In the genomic region with DNA sequence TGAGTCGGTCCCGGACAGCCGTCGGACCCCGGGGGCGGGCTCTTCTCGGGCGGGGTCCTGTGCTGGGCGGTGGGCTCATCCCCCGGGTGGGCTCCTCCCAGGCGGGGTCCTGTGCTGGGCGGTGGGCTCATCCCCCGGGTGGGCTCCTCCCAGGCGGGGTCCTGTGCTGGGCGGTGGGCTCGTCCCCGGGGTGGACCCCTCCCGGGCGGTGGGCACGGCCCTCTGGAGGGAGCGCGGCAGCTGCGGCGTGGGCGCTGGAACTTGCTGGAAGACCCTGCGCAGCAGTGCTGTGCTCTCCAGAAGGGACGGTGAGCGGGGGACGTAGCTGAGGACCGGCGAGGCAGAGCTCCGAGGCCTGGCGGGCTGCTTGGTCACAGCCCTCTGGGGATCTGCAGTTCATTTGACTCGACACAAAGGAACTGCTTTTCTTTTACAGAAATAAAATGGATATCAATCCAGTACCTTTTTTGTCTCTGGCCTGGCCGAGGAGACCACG, we compare ENCODE assay signal across 8 cellular contexts. TPM values are rescaled to one million over a fixed set of nuclear protein-coding genes. Genes with fewer than 3 reads are reported as not detected.
DNase-seq lines count a peak whose midpoint lies in the region; ATAC-seq, FAIRE-seq and TF ChIP-seq lines count a peak whose summit lies in the region.

No MANE protein-coding gene starts in this region.

- no peak for FAIRE-seq in astrocyte (lab: Jason Lieb, UNC)

- no peaks in the 10 kb centered on the region for H3K36me3 ChIP-seq in astrocyte (ENCODE audit: insufficient read depth, low read length)

- no peak overlapping the region for H3K27ac ChIP-seq in astrocyte (ENCODE audit: low read depth, low read length)

- H3K9me3 Mint-ChIP-seq in stimulated activated naive CD8-positive, alpha-beta T cell treated with anti-CD3 and anti-CD28 coated beads, Interleukin-15, Interleukin-2, amounts not matched to agents 100 ng/mL and 50 ng/mL, for 24 hours = no peaks in the 10 kb centered on the region
- H3K9me3 Mint-ChIP-seq in astrocyte (ENCODE audit: unreplicated experiment) = no peaks in the 10 kb centered on the region
- H3K9me3 Mint-ChIP-seq in stimulated activated effector memory CD8-positive, alpha-beta T cell treated with anti-CD3 and anti-CD28 coated beads, Interleukin-12 subunit alpha, Interleukin-12 subunit beta, amount 100 ng/mL, for 72 hours = no peaks in the 10 kb centered on the region

- H3K4me3 Mint-ChIP-seq in stimulated activated naive CD8-positive, alpha-beta T cell treated with anti-CD3 and anti-CD28 coated beads, Interleukin-15, Interleukin-2, amounts not matched to agents 100 ng/mL and 50 ng/mL, for 24 hours = peak overlapping the region; percentile 74
- peak overlapping the region; percentile 87 for H3K4me3 Mint-ChIP-seq in astrocyte (ENCODE audit: unreplicated experiment)
- H3K4me3 Mint-ChIP-seq in stimulated activated effector memory CD8-positive, alpha-beta T cell treated with anti-CD3 and anti-CD28 coated beads, Interleukin-12 subunit alpha, Interleukin-12 subunit beta, amount 100 ng/mL, for 72 hours = peak overlapping the region; percentile 92

- peak overlapping the region; percentile 99 for H2AFZ ChIP-seq in astrocyte (ENCODE audit: low read depth, low read length)

- H3K9me3 ChIP-seq in astrocyte (ENCODE audit: insufficient read depth, low read depth, low read length) = no peaks in the 10 kb centered on the region

- H3K4me1 ChIP-seq in astrocyte (ENCODE audit: insufficient read depth, low read length) = peaks cover 12% of the 10 kb centered on the region

- H4K20me1 ChIP-seq in astrocyte (ENCODE audit: insufficient read depth, low read length) = peaks cover 31% of the 10 kb centered on the region

- peaks cover 49% of the 10 kb centered on the region for H3K79me2 ChIP-seq in astrocyte (ENCODE audit: insufficient read depth, low read length)

- peaks cover 21% of the 10 kb centered on the region for H3K4me1 Mint-ChIP-seq in stimulated activated naive CD8-positive, alpha-beta T cell treated with anti-CD3 and anti-CD28 coated beads, Interleukin-15, Interleukin-2, amounts not matched to agents 100 ng/mL and 50 ng/mL, for 24 hours (ENCODE audit: low read depth)
- peaks cover 31% of the 10 kb centered on the region for H3K4me1 Mint-ChIP-seq in astrocyte (ENCODE audit: low read depth, unreplicated experiment)
- H3K4me1 Mint-ChIP-seq in stimulated activated effector memory CD8-positive, alpha-beta T cell treated with anti-CD3 and anti-CD28 coated beads, Interleukin-12 subunit alpha, Interleukin-12 subunit beta, amount 100 ng/mL, for 72 hours = peaks cover 17% of the 10 kb centered on the region

- peak overlapping the region; percentile 85 for H3K9ac ChIP-seq in astrocyte (ENCODE audit: low read length)

- H3K27ac Mint-ChIP-seq in stimulated activated naive CD8-positive, alpha-beta T cell treated with anti-CD3 and anti-CD28 coated beads, Interleukin-15, Interleukin-2, amounts not matched to agents 100 ng/mL and 50 ng/mL, for 24 hours = no peak overlapping the region
- H3K27ac Mint-ChIP-seq in astrocyte (ENCODE audit: unreplicated experiment) = no peak overlapping the region
- no peak overlapping the region for H3K27ac Mint-ChIP-seq in stimulated activated effector memory CD8-positive, alpha-beta T cell treated with anti-CD3 and anti-CD28 coated beads, Interleukin-12 subunit alpha, Interleukin-12 subunit beta, amount 100 ng/mL, for 72 hours

- no peak for DNase-seq in stimulated activated naive CD8-positive, alpha-beta T cell treated with anti-CD3 and anti-CD28 coated beads, Interleukin-15, Interleukin-2, amounts not matched to agents 100 U/mL and 50 U/mL, for 24 hours
- DNase-seq in astrocyte (ENCODE audit: low read depth) = no peak
- peak; percentile 32 for DNase-seq in iris pigment epithelial cell (ENCODE audit: low read depth)
- DNase-seq in stimulated activated effector memory CD8-positive, alpha-beta T cell treated with anti-CD3 and anti-CD28 coated beads, Interleukin-12 subunit alpha, Interleukin-12 subunit beta, amount 100 ng/mL, for 72 hours (ENCODE audit: low spot score in 2 of 2) = no peak
- DNase-seq in putamen (ENCODE audit: low spot score) = no peak
- no peak for DNase-seq in SIG-M5 treated with dmso at 0.1 percent for 504 hours (lab: John Stamatoyannopoulos, UW; ENCODE audit: unreplicated experiment)
- DNase-seq in HUDEP-2 (lab: John Stamatoyannopoulos, UW; ENCODE audit: unreplicated experiment in 76 of 76) = no peak

- peaks cover 18% of the 10 kb centered on the region for H3K27me3 Mint-ChIP-seq in stimulated activated naive CD8-positive, alpha-beta T cell treated with anti-CD3 and anti-CD28 coated beads, Interleukin-15, Interleukin-2, amounts not matched to agents 100 ng/mL and 50 ng/mL, for 24 hours
- peaks cover 11% of the 10 kb centered on the region for H3K27me3 Mint-ChIP-seq in astrocyte (ENCODE audit: low read depth, unreplicated experiment)

- peak overlapping the region; percentile 82 for H3K4me3 ChIP-seq in astrocyte (ENCODE audit: insufficient read depth, low read depth, low read length)

- H3K4me2 ChIP-seq in astrocyte (ENCODE audit: low read length) = peak overlapping the region; percentile 88

- TF ChIP-seq CTCF in astrocyte (IDR thresholded peaks at IDR 0.05; ENCODE audit: insufficient read depth, low read depth, low read length) = no peak

- no peak for ATAC-seq in stimulated activated naive CD8-positive, alpha-beta T cell treated with anti-CD3 and anti-CD28 coated beads, Interleukin-15, Interleukin-2, amounts not matched to agents 100 U/mL and 50 U/mL, for 24 hours
- peak; percentile 4 for ATAC-seq in stimulated activated effector memory CD8-positive, alpha-beta T cell treated with anti-CD3 and anti-CD28 coated beads, Interleukin-12 subunit alpha, Interleukin-12 subunit beta, amount 100 ng/mL, for 72 hours

- peaks cover 7% of the 10 kb centered on the region for H3K27me3 ChIP-seq in astrocyte (ENCODE audit: insufficient read depth, low read length)

- H3K36me3 Mint-ChIP-seq in stimulated activated naive CD8-positive, alpha-beta T cell treated with anti-CD3 and anti-CD28 coated beads, Interleukin-15, Interleukin-2, amounts not matched to agents 100 ng/mL and 50 ng/mL, for 24 hours (ENCODE audit: low read depth) = no peaks in the 10 kb centered on the region
- H3K36me3 Mint-ChIP-seq in astrocyte (ENCODE audit: low read depth, unreplicated experiment) = no peaks in the 10 kb centered on the region
- H3K36me3 Mint-ChIP-seq in stimulated activated effector memory CD8-positive, alpha-beta T cell treated with anti-CD3 and anti-CD28 coated beads, Interleukin-12 subunit alpha, Interleukin-12 subunit beta, amount 100 ng/mL, for 72 hours = peaks cover 6% of the 10 kb centered on the region

RNA-seq across cellular contexts. Expression of a gene that starts 0.6 kb away (rescaled TPM):
- 88.3 and 88.4 TPM in 2 replicates for total RNA-seq in astrocyte
